ENCODE assay signal across 19 cellular contexts in genomic region chr16:87041286-87041685, GRCh38.
A peak's percentile ranks its signal among the peaks of the same experiment; 100 is the strongest.
DNase-seq lines count a peak whose midpoint lies in the region; TF ChIP-seq lines count a peak whose summit lies in the region.
"Had no signal": no experiment of that assay in that cellular context is flagged by ENCODE, and none has a peak within 500 bp of the region (broad histone marks: within the 10 kb centered on the region; RNA-seq: fewer than 3 reads in every experiment).

No MANE protein-coding gene starts in this region.

- H3K79me2 ChIP-seq in neural progenitor cell (ENCODE audit: low read depth), result no peaks in the 10 kb centered on the region
- no peaks in the 10 kb centered on the region for H3K79me2 ChIP-seq in smooth muscle cell (ENCODE audit: low read depth)

- no peaks in the 10 kb centered on the region for H3K9me3 Mint-ChIP-seq in neural progenitor cell
- H3K9me3 Mint-ChIP-seq: CD4-positive, alpha-beta memory T cell had no signal

- no peak overlapping the region for H2AFZ ChIP-seq in neural progenitor cell (replicated peaks)
- no peak overlapping the region for H2AFZ ChIP-seq in smooth muscle cell (ENCODE audit: low read depth)

- peaks cover 21% of the 10 kb centered on the region for H3K4me1 Mint-ChIP-seq in neural progenitor cell
- H3K4me1 Mint-ChIP-seq: CD4-positive, alpha-beta memory T cell had no signal

- peaks cover 8% of the 10 kb centered on the region for H3K27me3 Mint-ChIP-seq in neural progenitor cell (ENCODE audit: insufficient read depth, low read depth)

- no peaks in the 10 kb centered on the region for H3K36me3 ChIP-seq in neural progenitor cell
- H3K36me3 ChIP-seq in smooth muscle cell (ENCODE audit: low read depth), result no peaks in the 10 kb centered on the region
- H3K36me3 ChIP-seq: MG63 had no signal

- H3F3A ChIP-seq in neural progenitor cell (ENCODE audit: low read depth) (no peaks in the 10 kb centered on the region), smooth muscle cell (ENCODE audit: low read depth) (no peaks in the 10 kb centered on the region)

- H3K4me2 ChIP-seq in neural progenitor cell (no peak overlapping the region), smooth muscle cell (peak overlapping the region; percentile 24)

- DNase-seq in NCI-H226 (peak; percentile 64), SW480 (ENCODE audit: low spot score) (peak; percentile 5), neural progenitor cell (ENCODE audit: low spot score) (no peak), smooth muscle cell (lab: John Stamatoyannopoulos, UW; ENCODE audit: unreplicated experiment) (no peak), HCEC 1CT (no peak), NCI-H524 treated with DMSO at 0.1 percent for 48 hours (lab: John Stamatoyannopoulos, UW) (no peak), LoVo (ENCODE audit: low spot score) (no peak)
- DNase-seq: C1 segment of cervical spinal cord; CD4-positive, alpha-beta memory T cell; COR-L47; DMS79 treated with DMSO at 0.1 percent for 48 hours; Kasumi-1; MG63; NCI-H1105 treated with DMSO at 0.1 percent for 48 hours; NCI-H2029 treated with DMSO at 0.1 percent for 48 hours; NCI-H69; SHP77 treated with DMSO at 0.1 percent for 48 hours had no signal

- H3K9ac ChIP-seq in neural progenitor cell (no peak overlapping the region), smooth muscle cell (ENCODE audit: low read depth) (no peak overlapping the region)

- H3K4me3 Mint-ChIP-seq in neural progenitor cell, result no peak overlapping the region
- H3K4me3 Mint-ChIP-seq: CD4-positive, alpha-beta memory T cell had no signal

- H3K4me1 ChIP-seq in neural progenitor cell, result no peaks in the 10 kb centered on the region
- no peaks in the 10 kb centered on the region for H3K4me1 ChIP-seq in smooth muscle cell (ENCODE audit: low read depth)

- H3K4me3 ChIP-seq in neural progenitor cell (no peak overlapping the region), smooth muscle cell (no peak overlapping the region)
- H3K4me3 ChIP-seq: MG63, SK-N-MC had no signal

- H3K9me3 ChIP-seq in neural progenitor cell (ENCODE audit: low read depth) (no peaks in the 10 kb centered on the region), smooth muscle cell (replicated peaks; ENCODE audit: low read depth) (no peaks in the 10 kb centered on the region)
- H3K9me3 ChIP-seq: MG63 had no signal

- no peak for TF ChIP-seq CTCF in neural progenitor cell (IDR thresholded peaks at IDR 0.05)
- no peak for TF ChIP-seq CTCF in smooth muscle cell (IDR thresholded peaks at IDR 0.05; ENCODE audit: borderline replicate concordance, insufficient read depth, poor library complexity, severe bottlenecking)

- H3K27me3 ChIP-seq in neural progenitor cell, result no peaks in the 10 kb centered on the region
- peaks cover 10% of the 10 kb centered on the region for H3K27me3 ChIP-seq in smooth muscle cell (ENCODE audit: low read depth)
- H3K27me3 ChIP-seq: MG63 had no signal

- no peaks in the 10 kb centered on the region for H3K36me3 Mint-ChIP-seq in neural progenitor cell
- H3K36me3 Mint-ChIP-seq: CD4-positive, alpha-beta memory T cell had no signal

- no peak overlapping the region for H3K27ac ChIP-seq in neural progenitor cell
- H3K27ac ChIP-seq in smooth muscle cell (ENCODE audit: low read depth), result peak overlapping the region; percentile 52
- H3K27ac ChIP-seq: RWPE1, SK-N-MC had no signal

- 85% methylated on average over 16 of the region's 16 CpGs for WGBS in smooth muscle cell (ENCODE audit: low lambda C conversion rate)

- H4K20me1 ChIP-seq in neural progenitor cell (ENCODE audit: low read depth) (no peaks in the 10 kb centered on the region), smooth muscle cell (ENCODE audit: low read depth) (no peaks in the 10 kb centered on the region)

- peak overlapping the region; percentile 25 for H3K27ac Mint-ChIP-seq in neural progenitor cell
- H3K27ac Mint-ChIP-seq: CD4-positive, alpha-beta memory T cell had no signal

Comparison
In these comparisons a context has a peak if more than half of its experiments do, and no peak if none do; other contexts are left out.
1. DNase-seq: peak in NCI-H226 (single experiment) and SW480 (single experiment); none in neural progenitor cell (single experiment), smooth muscle cell (single experiment), HCEC 1CT (single experiment), NCI-H524 treated with DMSO at 0.1 percent for 48 hours (single experiment) and LoVo (single experiment).